ENCODE assay signal across 18 cellular contexts in genomic region chr2:221389909-221390308, GRCh38.
DNase-seq lines count a peak whose midpoint lies in the region; FAIRE-seq and TF ChIP-seq lines count a peak whose summit lies in the region.
"Had no signal": no experiment of that assay in that cellular context is flagged by ENCODE, and none has a peak within 500 bp of the region (broad histone marks: within the 10 kb centered on the region; RNA-seq: fewer than 3 reads in every experiment).

No MANE protein-coding gene starts in this region.

- H3K27me3 ChIP-seq in endothelial cell of umbilical vein (ENCODE audit: control insufficient read depth in 2 of 2, insufficient read depth in 2 of 2, low read length in 2 of 2) (no peaks in the 10 kb centered on the region), neural progenitor cell (no peaks in the 10 kb centered on the region), thyroid gland (no peaks in the 10 kb centered on the region)
- H3K27me3 ChIP-seq: BLaER1 had no signal

- TF ChIP-seq CTCF in endothelial cell of umbilical vein (IDR thresholded peaks at IDR 0.05; ENCODE audit: extremely low read depth in 1 of 2, insufficient read depth in 1 of 2, low read depth in 1 of 2, low read length in 2 of 2) = no peak
- TF ChIP-seq CTCF in neural progenitor cell (IDR thresholded peaks at IDR 0.05) = no peak
- no peak for TF ChIP-seq CTCF in thyroid gland (IDR thresholded peaks at IDR 0.05)

- no peaks in the 10 kb centered on the region for H3K9me3 Mint-ChIP-seq in neural progenitor cell
- H3K9me3 Mint-ChIP-seq: CD8-positive, alpha-beta memory T cell had no signal

- no peak overlapping the region for H3K4me2 ChIP-seq in endothelial cell of umbilical vein (ENCODE audit: insufficient read depth, low read length)
- peak overlapping the region; percentile 48 for H3K4me2 ChIP-seq in neural progenitor cell
- H3K4me2 ChIP-seq: BLaER1 had no signal

- H3K27ac Mint-ChIP-seq in neural progenitor cell = no peak overlapping the region
- H3K27ac Mint-ChIP-seq: CD8-positive, alpha-beta memory T cell had no signal

- H3K36me3 Mint-ChIP-seq in neural progenitor cell = no peaks in the 10 kb centered on the region
- H3K36me3 Mint-ChIP-seq: CD8-positive, alpha-beta memory T cell had no signal

- peak; percentile 52 for FAIRE-seq in endothelial cell of umbilical vein (lab: Jason Lieb, UNC)
- FAIRE-seq: GM12891, H1, HepG2, HTR-8/SVneo had no signal

- H3K4me1 Mint-ChIP-seq in neural progenitor cell = peaks cover 21% of the 10 kb centered on the region
- H3K4me1 Mint-ChIP-seq: CD8-positive, alpha-beta memory T cell had no signal

- peaks cover 2% of the 10 kb centered on the region for H3K27me3 Mint-ChIP-seq in neural progenitor cell (ENCODE audit: insufficient read depth, low read depth)

- H4K20me1 ChIP-seq in endothelial cell of umbilical vein (replicated peaks; ENCODE audit: control insufficient read depth, extremely low read depth, insufficient read depth, low read length) = no peaks in the 10 kb centered on the region
- no peaks in the 10 kb centered on the region for H4K20me1 ChIP-seq in neural progenitor cell (ENCODE audit: low read depth)
- H4K20me1 ChIP-seq: BLaER1 had no signal

- H3K9me1 ChIP-seq in endothelial cell of umbilical vein (replicated peaks; ENCODE audit: control insufficient read depth, extremely low read depth, insufficient read depth, low read length) = no peaks in the 10 kb centered on the region

- H3K36me3 ChIP-seq in endothelial cell of umbilical vein (ENCODE audit: control insufficient read depth in 2 of 2, extremely low read depth in 1 of 2, insufficient read depth in 2 of 2, low read length in 2 of 2) (no peaks in the 10 kb centered on the region), neural progenitor cell (no peaks in the 10 kb centered on the region), thyroid gland (no peaks in the 10 kb centered on the region)
- H3K36me3 ChIP-seq: BLaER1, HAP-1 had no signal

- no peak overlapping the region for H3K4me3 Mint-ChIP-seq in neural progenitor cell
- H3K4me3 Mint-ChIP-seq: CD8-positive, alpha-beta memory T cell had no signal

- H3K27ac ChIP-seq in endothelial cell of umbilical vein (ENCODE audit: insufficient read depth, low read depth, low read length) (no peak overlapping the region), neural progenitor cell (peak overlapping the region; percentile 78), thyroid gland (peak overlapping the region; percentile 26 to 69 (median 39))
- H3K27ac ChIP-seq: BLaER1 had no signal

- intact Hi-C loops in endothelial cell of umbilical vein (cut with micrococcal nuclease) (loop anchor here (5.0 kb wide), 1 partner anchor 182 kb away; the partner anchor contains the start of gene EPHA4), thyroid gland (cut with DNase I) (no loop called here)

- no TSS peak for BruUV-seq in endothelial cell of umbilical vein (replicated peaks; lab: Mats Ljungman, UMichigan)

- H2AFZ ChIP-seq in endothelial cell of umbilical vein (ENCODE audit: low read depth, low read length) (no peak overlapping the region), neural progenitor cell (replicated peaks) (peak overlapping the region; percentile 45)

- no peaks in the 10 kb centered on the region for H3K4me1 ChIP-seq in endothelial cell of umbilical vein (ENCODE audit: control insufficient read depth, extremely low read depth, insufficient read depth, low read length)
- peaks cover 34% of the 10 kb centered on the region for H3K4me1 ChIP-seq in neural progenitor cell
- H3K4me1 ChIP-seq in thyroid gland = peaks cover 11 to 12% of the 10 kb centered on the region in 2 donors
- H3K4me1 ChIP-seq: BLaER1, Caco-2 had no signal

- TF ChIP-seq POLR2A in endothelial cell of umbilical vein (IDR thresholded peaks at IDR 0.05; ENCODE audit: low read depth, low read length) (no peak), thyroid gland (IDR thresholded peaks at IDR 0.05) (no peak)

- H3K79me2 ChIP-seq in endothelial cell of umbilical vein (ENCODE audit: control insufficient read depth, insufficient read depth, low read length) (no peaks in the 10 kb centered on the region), neural progenitor cell (ENCODE audit: low read depth) (no peaks in the 10 kb centered on the region)

- H3K9me3 ChIP-seq in endothelial cell of umbilical vein (replicated peaks; ENCODE audit: control insufficient read depth, insufficient read depth, low read length) (no peaks in the 10 kb centered on the region), neural progenitor cell (ENCODE audit: low read depth) (no peaks in the 10 kb centered on the region), thyroid gland (no peaks in the 10 kb centered on the region)
- H3K9me3 ChIP-seq: BLaER1, Caco-2, HAP-1 had no signal

- POLR2A ChIA-PET in endothelial cell of umbilical vein (lab: Charles Lee) = no interaction called here

- H3K9ac ChIP-seq in endothelial cell of umbilical vein (replicated peaks; ENCODE audit: extremely low read depth, insufficient read depth, low read length) (no peak overlapping the region), neural progenitor cell (no peak overlapping the region)
- H3K9ac ChIP-seq: BLaER1 had no signal

- peaks cover 31% of the 10 kb centered on the region for H3F3A ChIP-seq in neural progenitor cell (ENCODE audit: low read depth)

- WGBS in thyroid gland, 2 donors = 31 to 35% methylated on average over 2 of the region's 2 CpGs

- dilution Hi-C loops in endothelial cell of umbilical vein (cut with MboI; ENCODE audit: extremely low pct_ligation_motif_present, low sequenced_read_pairs) = no loop called here

- H3K4me3 ChIP-seq in endothelial cell of umbilical vein (replicated peaks in 1 of 3; ENCODE audit: insufficient read depth in 1 of 3, low read depth in 1 of 3, low read length in 3 of 3) (no peak overlapping the region), neural progenitor cell (no peak overlapping the region), thyroid gland (replicated peaks in 1 of 3) (no peak overlapping the region)
- H3K4me3 ChIP-seq: BLaER1, HAP-1 had no signal

- peak; percentile 46 for DNase-seq in NCI-H1694 treated with DMSO at 0.1 percent for 48 hours (lab: John Stamatoyannopoulos, UW)
- DNase-seq in NCI-H1694 (lab: John Stamatoyannopoulos, UW) = no peak
- DNase-seq in endothelial cell of umbilical vein (ENCODE audit: low read depth, low spot score) = no peak
- peak; percentile 47 for DNase-seq in neural progenitor cell (ENCODE audit: low spot score)
- peak; percentile 27 to 32 for DNase-seq in thyroid gland
- DNase-seq in NCI-H2107 treated with DMSO at 0.1 percent for 48 hours (lab: John Stamatoyannopoulos, UW; ENCODE audit: unreplicated experiment) = no peak
- no peak for DNase-seq in NCI-H187 (lab: John Stamatoyannopoulos, UW)
- DNase-seq in SW480 (ENCODE audit: low spot score) = no peak
- DNase-seq: 8988T; AML-193; Caco-2; CD8-positive, alpha-beta memory T cell had no signal

- CTCF ChIA-PET in endothelial cell of umbilical vein (lab: Charles Lee) = no interaction called here

TF ChIP-seq in endothelial cell of umbilical vein, 7 proteins besides CTCF, POLR2A, EP300 and RAD21:
- TF ChIP-seq POLR2AphosphoS5 (IDR thresholded peaks at IDR 0.05; ENCODE audit: insufficient read depth, low read depth, low read length) (no peak), GATA2 (IDR thresholded peaks at IDR 0.05; ENCODE audit: insufficient read depth, insufficient read length, low read depth, low read length) (no peak), FOS (IDR thresholded peaks at IDR 0.05; ENCODE audit: borderline replicate concordance, insufficient read depth, low read length) (no peak), EZH2 (IDR thresholded peaks at IDR 0.05; ENCODE audit: borderline replicate concordance, low read depth, low read length, severe bottlenecking) (no peak), MYC (IDR thresholded peaks at IDR 0.05; ENCODE audit: low read depth, low read length) (no peak), MAX (IDR thresholded peaks at IDR 0.05; ENCODE audit: insufficient read depth, insufficient read length) (no peak), JUN (IDR thresholded peaks at IDR 0.05; ENCODE audit: borderline replicate concordance, insufficient read depth, insufficient read length, low read depth) (no peak)

Comparison
In these comparisons a context has a peak if more than half of its experiments do, and no peak if none do; other contexts are left out.
1. DNase-seq: peak in NCI-H1694 treated with DMSO at 0.1 percent for 48 hours (single experiment), neural progenitor cell (single experiment) and thyroid gland (2 of 2); none in NCI-H1694 (single experiment), endothelial cell of umbilical vein (single experiment), NCI-H2107 treated with DMSO at 0.1 percent for 48 hours (single experiment), NCI-H187 (0 of 2) and SW480 (single experiment).